In genomic region chr2:160096414-160096813, GRCh38 we compare ENCODE assay signal across 15 cellular contexts. TPM values are rescaled to one million over a fixed set of nuclear protein-coding genes. Genes with fewer than 3 reads are reported as not detected.
DNase-seq lines count a peak whose midpoint lies in the region; ATAC-seq lines count a peak whose summit lies in the region.
"Had no signal": no experiment of that assay in that cellular context is flagged by ENCODE, and none has a peak within 500 bp of the region (broad histone marks: within the 10 kb centered on the region; RNA-seq: fewer than 3 reads in every experiment).

No MANE protein-coding gene starts in this region.

- no peak overlapping the region for H3K27ac ChIP-seq in substantia nigra (ENCODE audit: low read depth, low read length, poor library complexity, severe bottlenecking)
- H3K27ac ChIP-seq: KMS-11 had no signal

- DNase-seq in stimulated activated CD4-positive, alpha-beta T cell treated with anti-CD3 and anti-CD28 coated beads, Interleukin-1b, Interleukin-23, amount 100 ng/mL, for 48 hours = peak; percentile 18
- DNase-seq in stimulated activated CD4-positive, alpha-beta T cell treated with anti-CD3 and anti-CD28 coated beads, Interleukin-12 subunit alpha, Interleukin-12 subunit beta, amount 100 ng/mL, for 4 hours = no peak
- DNase-seq in NOMO-1 treated with dmso at 0.1 percent for 144 hours (lab: John Stamatoyannopoulos, UW; ENCODE audit: unreplicated experiment) (peak; percentile 32), H7 (no peak), substantia nigra (lab: John Stamatoyannopoulos, UW) (no peak), NCI-H2196 (lab: John Stamatoyannopoulos, UW; ENCODE audit: unreplicated experiment) (no peak)
- peak; percentile 8 for DNase-seq in stimulated activated naive CD8-positive, alpha-beta T cell treated with anti-CD3 and anti-CD28 coated beads, Interleukin-15, Interleukin-2, amounts not matched to agents 100 U/mL and 50 U/mL, for 24 hours
- DNase-seq: DMS153, NCI-H2081, NCI-H748 treated with DMSO at 0.1 percent for 48 hours, T1000 had no signal

- no peak overlapping the region for H3K4me3 ChIP-seq in H7 (ENCODE audit: insufficient read depth, low read depth, low read length)

- H3K27me3 ChIP-seq in H7 (ENCODE audit: control insufficient read depth, insufficient read depth, low read length) = no peaks in the 10 kb centered on the region

- peak; percentile 64 for ATAC-seq in HG02759 (IDR thresholded peaks at IDR 0.05; ENCODE audit: unreplicated experiment)
- ATAC-seq in stimulated activated naive CD8-positive, alpha-beta T cell treated with anti-CD3 and anti-CD28 coated beads, Interleukin-15, Interleukin-2, amounts not matched to agents 100 U/mL and 50 U/mL, for 24 hours = peak; percentile 71
- ATAC-seq: Right ventricle myocardium inferior had no signal

- no peaks in the 10 kb centered on the region for H3K36me3 ChIP-seq in H7 (replicated peaks; ENCODE audit: control insufficient read depth, insufficient read depth, low read length)

RNA-seq across cellular contexts. Expression of gene PLA2R1, which starts 34.0 kb away (rescaled TPM):
- total RNA-seq in H7 (2014; rRNA removed; shearing (Covaris generic)) = 0.48 and 0.89 TPM in 2 replicates
- total RNA-seq: B cell had no signal

Comparison
In these comparisons a context has a peak if more than half of its experiments do, and no peak if none do; other contexts are left out.
1. DNase-seq: peak in stimulated activated CD4-positive, alpha-beta T cell treated with anti-CD3 and anti-CD28 coated beads, Interleukin-1b, Interleukin-23, amount 100 ng/mL, for 48 hours (single experiment), NOMO-1 treated with dmso at 0.1 percent for 144 hours (single experiment) and stimulated activated naive CD8-positive, alpha-beta T cell treated with anti-CD3 and anti-CD28 coated beads, Interleukin-15, Interleukin-2, amounts not matched to agents 100 U/mL and 50 U/mL, for 24 hours (single experiment); none in stimulated activated CD4-positive, alpha-beta T cell treated with anti-CD3 and anti-CD28 coated beads, Interleukin-12 subunit alpha, Interleukin-12 subunit beta, amount 100 ng/mL, for 4 hours (single experiment), H7 (single experiment), substantia nigra (0 of 49) and NCI-H2196 (single experiment).